Comparison of ENCODE assay signal across 2 cellular contexts in the genomic region with DNA sequence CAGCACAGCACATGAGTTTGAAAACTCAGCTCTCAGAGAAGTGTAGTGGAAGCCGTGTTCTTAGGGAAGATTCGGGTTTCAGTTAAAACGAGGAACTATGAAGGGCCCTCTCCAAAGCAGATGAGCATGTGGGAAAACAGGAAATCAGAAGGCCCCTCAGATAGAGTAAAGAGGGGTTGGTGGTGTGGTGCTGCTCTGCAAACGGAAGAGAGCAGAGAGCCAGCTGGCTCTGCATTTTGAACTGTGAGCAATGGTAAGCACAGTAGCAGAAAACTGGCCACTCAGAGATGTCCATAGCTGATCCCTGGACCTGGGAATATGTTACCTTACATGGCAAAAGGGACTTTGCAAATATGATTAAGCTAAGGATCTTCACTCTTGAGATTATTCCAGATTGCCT.
TF ChIP-seq lines count a peak whose summit lies in the region.

No MANE protein-coding gene starts in this region.

TF ChIP-seq in SK-N-SH, 30 proteins besides CTCF, POLR2A, EP300 and RAD21:
- TF ChIP-seq NFIC (IDR thresholded peaks at IDR 0.05; ENCODE audit: borderline replicate concordance) (0 out of 2 replicates have a peak, but pooled peaks have one; percentile 2), TCF12 (IDR thresholded peaks at IDR 0.05) (no peak)

TF ChIP-seq in H1, 55 proteins besides CTCF, POLR2A, EP300 and RAD21:
- TF ChIP-seq, protein P1, sequence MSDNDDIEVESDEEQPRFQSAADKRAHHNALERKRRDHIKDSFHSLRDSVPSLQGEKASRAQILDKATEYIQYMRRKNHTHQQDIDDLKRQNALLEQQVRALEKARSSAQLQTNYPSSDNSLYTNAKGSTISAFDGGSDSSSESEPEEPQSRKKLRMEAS (IDR thresholded peaks at IDR 0.05) = no peak
- TF ChIP-seq KDM5A (IDR thresholded peaks at IDR 0.05; ENCODE audit: low read length) = no peak
- no peak for TF ChIP-seq KDM4A (IDR thresholded peaks at IDR 0.05; ENCODE audit: low read depth, low read length, severe bottlenecking)
